In genomic region chr11:67604815-67605214, GRCh38 we compare ENCODE assay signal across 22 cellular contexts. TPM values are rescaled to one million over a fixed set of nuclear protein-coding genes. Genes with fewer than 3 reads are reported as not detected.
A peak's percentile ranks its signal among the peaks of the same experiment; 100 is the strongest.
DNase-seq lines count a peak whose midpoint lies in the region; ATAC-seq, FAIRE-seq and TF ChIP-seq lines count a peak whose summit lies in the region.
"Had no signal": no experiment of that assay in that cellular context is flagged by ENCODE, and none has a peak within 500 bp of the region (broad histone marks: within the 10 kb centered on the region; RNA-seq: fewer than 3 reads in every experiment).

No MANE protein-coding gene starts in this region.

- H4K5ac ChIP-seq in mesendoderm (ENCODE audit: low read length): no peak overlapping the region

- H3K27ac Mint-ChIP-seq in activated naive CD4-positive, alpha-beta T cell treated with anti-CD3 and anti-CD28 coated beads, Interleukin-2, amount 10 ng/mL, durations not matched to agents 7 days and 5 days: no peak overlapping the region
- peak overlapping the region; percentile 43 for H3K27ac Mint-ChIP-seq in activated T-helper 1 cell treated with anti-CD3 and anti-CD28 coated beads, Interleukin-12 subunit alpha, Interleukin-12 subunit beta, Interleukin-2, Interleukin-4 antibody, amounts not matched to agents 30 ng/mL and 10 ng/mL and 1 ng/mL, durations not matched to agents 14 hours and 24 hours and 36 hours

- peaks cover 22% of the 10 kb centered on the region for H3K4me1 Mint-ChIP-seq in activated naive CD4-positive, alpha-beta T cell treated with anti-CD3 and anti-CD28 coated beads, Interleukin-2, amount 10 ng/mL, durations not matched to agents 7 days and 5 days
- peaks cover 36% of the 10 kb centered on the region for H3K4me1 Mint-ChIP-seq in activated T-helper 1 cell treated with anti-CD3 and anti-CD28 coated beads, Interleukin-12 subunit alpha, Interleukin-12 subunit beta, Interleukin-2, Interleukin-4 antibody, amounts not matched to agents 30 ng/mL and 10 ng/mL and 1 ng/mL, durations not matched to agents 14 hours and 24 hours and 36 hours (ENCODE audit: low read depth)

- H3K27ac ChIP-seq in mesendoderm (ENCODE audit: low read depth, low read length) (no peak overlapping the region), upper lobe of right lung (peak overlapping the region; percentile 26), uterus (no peak overlapping the region)
- H3K27ac ChIP-seq: A549 had no signal

- TF ChIP-seq CTCF in upper lobe of right lung (IDR thresholded peaks at IDR 0.05) (no peak), uterus (IDR thresholded peaks at IDR 0.05) (no peak)

- no peak overlapping the region for H3K4me2 ChIP-seq in mesendoderm (ENCODE audit: low read length)
- H3K4me2 ChIP-seq: A549, hepatocyte, smooth muscle cell had no signal

- no peaks in the 10 kb centered on the region for H3K9me3 Mint-ChIP-seq in activated naive CD4-positive, alpha-beta T cell treated with anti-CD3 and anti-CD28 coated beads, Interleukin-2, amount 10 ng/mL, durations not matched to agents 7 days and 5 days
- no peaks in the 10 kb centered on the region for H3K9me3 Mint-ChIP-seq in activated T-helper 1 cell treated with anti-CD3 and anti-CD28 coated beads, Interleukin-12 subunit alpha, Interleukin-12 subunit beta, Interleukin-2, Interleukin-4 antibody, amounts not matched to agents 30 ng/mL and 10 ng/mL and 1 ng/mL, durations not matched to agents 14 hours and 24 hours and 36 hours
- H3K9me3 Mint-ChIP-seq: activated CD4-positive, alpha-beta T cell treated with anti-CD3 and anti-CD28 coated beads, Interleukin-2, amount 10 ng/mL, durations not matched to agents 7 days and 5 days had no signal

- no peak overlapping the region for H2BK5ac ChIP-seq in mesendoderm (ENCODE audit: low read length)

- no peak for ATAC-seq in upper lobe of right lung
- no peak for ATAC-seq in GM21381 (IDR thresholded peaks at IDR 0.05; ENCODE audit: unreplicated experiment)

- no peak overlapping the region for H3K23ac ChIP-seq in mesendoderm (ENCODE audit: low read length)

- no peaks in the 10 kb centered on the region for H3K4me1 ChIP-seq in mesendoderm (ENCODE audit: control insufficient read depth, low read depth, low read length)
- H3K4me1 ChIP-seq in upper lobe of right lung: peaks cover 20% of the 10 kb centered on the region
- peaks cover 7 to 8% of the 10 kb centered on the region in 2 donors for H3K4me1 ChIP-seq in uterus

- peak overlapping the region; percentile 3 for H3K56ac ChIP-seq in mesendoderm (ENCODE audit: low read length)

- TF ChIP-seq POLR2A in uterus (IDR thresholded peaks at IDR 0.05): no peak

- peak overlapping the region; percentile 19 for H3K4me3 Mint-ChIP-seq in activated naive CD4-positive, alpha-beta T cell treated with anti-CD3 and anti-CD28 coated beads, Interleukin-2, amount 10 ng/mL, durations not matched to agents 7 days and 5 days
- peak overlapping the region; percentile 56 for H3K4me3 Mint-ChIP-seq in activated T-helper 1 cell treated with anti-CD3 and anti-CD28 coated beads, Interleukin-12 subunit alpha, Interleukin-12 subunit beta, Interleukin-2, Interleukin-4 antibody, amounts not matched to agents 30 ng/mL and 10 ng/mL and 1 ng/mL, durations not matched to agents 14 hours and 24 hours and 36 hours

- H3K18ac ChIP-seq in mesendoderm (ENCODE audit: low read length): no peak overlapping the region

- H3K4me3 ChIP-seq in mesendoderm (ENCODE audit: low read length) (no peak overlapping the region), upper lobe of right lung (no peak overlapping the region), uterus (no peak overlapping the region)
- H3K4me3 ChIP-seq: A549, hepatocyte, smooth muscle cell had no signal

- H3K27me3 Mint-ChIP-seq in activated naive CD4-positive, alpha-beta T cell treated with anti-CD3 and anti-CD28 coated beads, Interleukin-2, amount 10 ng/mL, durations not matched to agents 7 days and 5 days: peaks cover 23% of the 10 kb centered on the region
- H3K27me3 Mint-ChIP-seq in activated T-helper 1 cell treated with anti-CD3 and anti-CD28 coated beads, Interleukin-12 subunit alpha, Interleukin-12 subunit beta, Interleukin-2, Interleukin-4 antibody, amounts not matched to agents 30 ng/mL and 10 ng/mL and 1 ng/mL, durations not matched to agents 14 hours and 24 hours and 36 hours (ENCODE audit: insufficient read depth): peaks cover 17% of the 10 kb centered on the region

- DNase-seq in activated naive CD4-positive, alpha-beta T cell treated with anti-CD3 and anti-CD28 coated beads, Interleukin-2, amount 10 ng/mL, durations not matched to agents 7 days and 5 days: no peak
- DNase-seq in activated naive CD4-positive, alpha-beta T cell treated with Interleukin-2 at 50 U/mL for 16 hours: no peak
- DNase-seq in activated T-helper 1 cell treated with anti-CD3 and anti-CD28 coated beads, Interleukin-12 subunit alpha, Interleukin-12 subunit beta, Interleukin-2, Interleukin-4 antibody, amounts not matched to agents 30 ng/mL and 10 ng/mL and 1 ng/mL, durations not matched to agents 14 hours and 24 hours and 36 hours (ENCODE audit: low spot score): no peak
- DNase-seq in mesendoderm: no peak
- DNase-seq in upper lobe of right lung: no peak
- DNase-seq in uterus: no peak
- no peak for DNase-seq in frontal cortex (ENCODE audit: low spot score in 2 of 2)
- DNase-seq: activated CD4-positive, alpha-beta T cell treated with anti-CD3 and anti-CD28 coated beads, Interleukin-2, amount 10 ng/mL, durations not matched to agents 7 days and 5 days; activated CD8-positive, alpha-beta memory T cell treated with anti-CD3 and anti-CD28 coated beads, Interleukin-2, amount 50 U/mL, for 48 hours; activated gamma-delta T cell treated with Interleukin-2 at 50 U/mL for 16 hours; DMS79; KBM-7; kidney; NCI-H2029; NCI-H345; stimulated activated CD4-positive, alpha-beta T cell treated with anti-CD3 and anti-CD28 coated beads, Interleukin-4, amount 100 ng/mL, for 24 hours had no signal

- intact Hi-C loops in activated T-helper 1 cell treated with anti-CD3 and anti-CD28 coated beads, Interleukin-12 subunit alpha, Interleukin-12 subunit beta, Interleukin-2, Interleukin-4 antibody, amounts not matched to agents 30 ng/mL and 10 ng/mL and 1 ng/mL, durations not matched to agents 14 hours and 24 hours and 36 hours (cut with micrococcal nuclease): loop anchor here (10.0 kb wide), 1 partner anchor 200 kb away; the partner anchor contains the start of genes PPP1CA and TBC1D10C
- intact Hi-C loops in upper lobe of right lung (cut with DNase I) (no loop called here), uterus (cut with DNase I; ENCODE audit: low total_unique reads) (no loop called here)

- H3K9ac ChIP-seq in mesendoderm (ENCODE audit: low read length): no peak overlapping the region

- H2BK120ac ChIP-seq in mesendoderm (ENCODE audit: low read depth, low read length): no peak overlapping the region

- peaks cover 9% of the 10 kb centered on the region for H3K36me3 Mint-ChIP-seq in activated naive CD4-positive, alpha-beta T cell treated with anti-CD3 and anti-CD28 coated beads, Interleukin-2, amount 10 ng/mL, durations not matched to agents 7 days and 5 days
- H3K36me3 Mint-ChIP-seq in activated T-helper 1 cell treated with anti-CD3 and anti-CD28 coated beads, Interleukin-12 subunit alpha, Interleukin-12 subunit beta, Interleukin-2, Interleukin-4 antibody, amounts not matched to agents 30 ng/mL and 10 ng/mL and 1 ng/mL, durations not matched to agents 14 hours and 24 hours and 36 hours (ENCODE audit: low read depth): peaks cover 15% of the 10 kb centered on the region

- H3K79me2 ChIP-seq in mesendoderm (ENCODE audit: control insufficient read depth, insufficient read depth, low read length): peaks cover 2% of the 10 kb centered on the region

- no peak overlapping the region for H2AK5ac ChIP-seq in mesendoderm (ENCODE audit: low read length)

- H3K9me3 ChIP-seq in upper lobe of right lung (no peaks in the 10 kb centered on the region), uterus (no peaks in the 10 kb centered on the region)
- H3K9me3 ChIP-seq: A549 had no signal

- no peaks in the 10 kb centered on the region for H3K36me3 ChIP-seq in mesendoderm (ENCODE audit: control insufficient read depth, insufficient read depth, low read length)
- H3K36me3 ChIP-seq in upper lobe of right lung: peaks cover 14% of the 10 kb centered on the region
- H3K36me3 ChIP-seq in uterus: no peaks in the 10 kb centered on the region

- no peak for FAIRE-seq in frontal cortex (lab: Jason Lieb, UNC)
- FAIRE-seq: A549, kidney had no signal

- H4K8ac ChIP-seq in mesendoderm (ENCODE audit: low read depth, low read length): no peak overlapping the region

- WGBS in mesendoderm (ENCODE audit: extremely low coverage, insufficient coverage, low lambda C conversion rate): no CpG with 5 or more reads among the region's 2 CpGs

- H3K79me1 ChIP-seq in mesendoderm (ENCODE audit: low read length): peaks cover 7% of the 10 kb centered on the region

- CTCF ChIA-PET in activated naive CD4-positive, alpha-beta T cell treated with anti-CD3 and anti-CD28 coated beads, Interleukin-2, amount 10 ng/mL, durations not matched to agents 7 days and 5 days (lab: Charles Lee): no interaction called here

- H3K27me3 ChIP-seq in mesendoderm (ENCODE audit: insufficient read depth, low read length, poor library complexity) (no peaks in the 10 kb centered on the region), upper lobe of right lung (no peaks in the 10 kb centered on the region), uterus (no peaks in the 10 kb centered on the region)
- H3K27me3 ChIP-seq: hepatocyte had no signal

- H3K4ac ChIP-seq in mesendoderm (ENCODE audit: low read depth, low read length): peak overlapping the region; percentile 8

- H2BK15ac ChIP-seq in mesendoderm (replicated peaks; ENCODE audit: low read depth): no peak overlapping the region

RNA-seq across cellular contexts. Expression of gene NDUFV1, which starts 1.9 kb away (rescaled TPM):
- 289 and 303 TPM in 2 replicates for total RNA-seq in activated T-helper 1 cell treated with anti-CD3 and anti-CD28 coated beads, Interleukin-12 subunit alpha, Interleukin-12 subunit beta, Interleukin-2, Interleukin-4 antibody, amounts not matched to agents 30 ng/mL and 10 ng/mL and 1 ng/mL, durations not matched to agents 14 hours and 24 hours and 36 hours
- polyA plus RNA-seq in mesendoderm (2013, experiment 1 of 2): 58.8 TPM
- polyA plus RNA-seq in mesendoderm (2013, experiment 2 of 2): 56.6 TPM
- 141 TPM for total RNA-seq in upper lobe of right lung
- total RNA-seq in uterus: 100 to 1,000 TPM in 3 of 4 donors, 10 to 100 TPM in 1; 75.6 to 207 (median 142) TPM
- total RNA-seq in frontal cortex: 182 TPM

RNA-seq across cellular contexts. Expression of gene GSTP1, which starts 21.2 kb away (rescaled TPM):
- total RNA-seq in activated T-helper 1 cell treated with anti-CD3 and anti-CD28 coated beads, Interleukin-12 subunit alpha, Interleukin-12 subunit beta, Interleukin-2, Interleukin-4 antibody, amounts not matched to agents 30 ng/mL and 10 ng/mL and 1 ng/mL, durations not matched to agents 14 hours and 24 hours and 36 hours: 278 and 289 TPM in 2 replicates
- 1,349 TPM for polyA plus RNA-seq in mesendoderm (2013, experiment 1 of 2)
- polyA plus RNA-seq in mesendoderm (2013, experiment 2 of 2): 1,345 TPM
- total RNA-seq in upper lobe of right lung (751 TPM), uterus (100 to 1,000 TPM; 410 to 885 (median 651) TPM), frontal cortex (206 TPM)

RNA-seq across cellular contexts. Expression of gene NUDT8, which starts 24.9 kb away (rescaled TPM):
- total RNA-seq in activated T-helper 1 cell treated with anti-CD3 and anti-CD28 coated beads, Interleukin-12 subunit alpha, Interleukin-12 subunit beta, Interleukin-2, Interleukin-4 antibody, amounts not matched to agents 30 ng/mL and 10 ng/mL and 1 ng/mL, durations not matched to agents 14 hours and 24 hours and 36 hours: 18.5 and 19.9 TPM in 2 replicates
- 4.2 TPM for polyA plus RNA-seq in mesendoderm (2013, experiment 1 of 2)
- polyA plus RNA-seq in mesendoderm (2013, experiment 2 of 2): 3.9 TPM
- total RNA-seq in upper lobe of right lung (12.2 TPM), uterus (1 to 10 TPM in 2 of 4 donors, not detected in 2; 3.5 to 7.6 TPM), frontal cortex (1.2 TPM)

RNA-seq across cellular contexts. Expression of gene TBX10, which starts 34.7 kb away (rescaled TPM):
- not detected in 2 replicates for total RNA-seq in activated T-helper 1 cell treated with anti-CD3 and anti-CD28 coated beads, Interleukin-12 subunit alpha, Interleukin-12 subunit beta, Interleukin-2, Interleukin-4 antibody, amounts not matched to agents 30 ng/mL and 10 ng/mL and 1 ng/mL, durations not matched to agents 14 hours and 24 hours and 36 hours
- polyA plus RNA-seq in mesendoderm (2013, experiment 1 of 2): 0.04 TPM
- 0.03 TPM for polyA plus RNA-seq in mesendoderm (2013, experiment 2 of 2)
- total RNA-seq in upper lobe of right lung (not detected), uterus (not detected), frontal cortex (not detected)
- total RNA-seq: activated CD4-positive, alpha-beta T cell treated with anti-CD3 and anti-CD28 coated beads, Interleukin-2, amount 10 ng/mL, durations not matched to agents 7 days and 5 days; kidney; pulmonary artery endothelial cell; smooth muscle cell; urinary bladder had no signal
- polyA plus RNA-seq: A549, smooth muscle cell, urinary bladder had no signal

RNA-seq across cellular contexts. Expression of gene ACY3, which starts 45.7 kb away (rescaled TPM):
- total RNA-seq in activated T-helper 1 cell treated with anti-CD3 and anti-CD28 coated beads, Interleukin-12 subunit alpha, Interleukin-12 subunit beta, Interleukin-2, Interleukin-4 antibody, amounts not matched to agents 30 ng/mL and 10 ng/mL and 1 ng/mL, durations not matched to agents 14 hours and 24 hours and 36 hours: 0.32 TPM in 1 of 2 replicates, not detected in the other
- polyA plus RNA-seq in mesendoderm (2013, experiment 1 of 2): 0.08 TPM
- 0.13 TPM for polyA plus RNA-seq in mesendoderm (2013, experiment 2 of 2)
- 0.32 TPM for total RNA-seq in upper lobe of right lung
- not detected for total RNA-seq in uterus
- not detected for total RNA-seq in frontal cortex
- total RNA-seq: pulmonary artery endothelial cell, smooth muscle cell, urinary bladder had no signal
- polyA plus RNA-seq: smooth muscle cell, urinary bladder had no signal
